In the genomic region with DNA sequence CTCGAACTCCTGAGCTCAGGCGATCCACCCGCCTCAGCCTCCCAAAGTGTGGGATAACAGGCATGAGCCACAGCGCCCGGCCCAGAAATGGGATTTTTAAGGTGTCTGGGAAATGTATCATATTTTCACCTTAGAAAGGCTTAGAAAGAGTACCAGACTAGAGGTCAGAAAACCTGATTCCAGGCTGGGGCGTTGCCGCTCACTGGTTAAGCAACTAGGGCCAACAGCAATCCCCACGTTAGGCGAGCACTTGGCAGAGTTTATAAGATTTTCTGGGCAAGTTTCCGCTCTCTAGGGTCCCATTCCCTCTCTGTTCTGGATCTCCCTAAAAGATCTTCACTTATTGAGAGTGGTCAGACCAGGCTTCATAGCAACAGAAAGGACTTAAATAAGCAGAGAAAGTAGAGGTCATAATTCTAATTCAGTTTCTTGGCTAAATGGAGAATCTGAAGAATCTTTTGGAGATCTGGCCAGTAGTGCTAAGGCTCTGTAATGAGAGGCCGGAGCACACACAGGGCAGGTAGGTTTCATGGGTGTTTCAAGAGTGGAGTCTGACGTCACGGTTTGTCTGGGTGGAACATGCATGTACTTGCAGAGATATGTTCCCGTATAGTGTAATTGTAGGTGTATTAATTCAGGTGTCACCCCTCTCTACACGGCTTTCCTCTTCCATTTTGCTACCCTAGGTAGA, we compare ENCODE assay signal across 10 cellular contexts. TPM values are rescaled to one million over a fixed set of nuclear protein-coding genes. Genes with fewer than 3 reads are reported as not detected.
A peak's percentile ranks its signal among the peaks of the same experiment; 100 is the strongest.
DNase-seq lines count a peak whose midpoint lies in the region; ATAC-seq and TF ChIP-seq lines count a peak whose summit lies in the region.
"Had no signal": no experiment of that assay in that cellular context is flagged by ENCODE, and none has a peak within 500 bp of the region (broad histone marks: within the 10 kb centered on the region; RNA-seq: fewer than 3 reads in every experiment).

No MANE protein-coding gene starts in this region.

- TF ChIP-seq POLR2A in esophagus squamous epithelium (IDR thresholded peaks at IDR 0.05), result no peak

- H3K27ac ChIP-seq in left ventricle myocardium inferior (replicated peaks) (peak overlapping the region; percentile 85), esophagus squamous epithelium (peak overlapping the region; percentile 75 to 99 (median 86)), trophoblast cell (ENCODE audit: low read depth, low read length) (peak overlapping the region; percentile 68), OCI-LY7 (ENCODE audit: low read depth, low read length, poor library complexity, severe bottlenecking) (no peak overlapping the region)

- peaks cover 52% of the 10 kb centered on the region for H3K79me1 ChIP-seq in trophoblast cell (ENCODE audit: low read length)

- H2AFZ ChIP-seq in trophoblast cell (ENCODE audit: insufficient read depth, low read length, poor library complexity) (no peak overlapping the region), OCI-LY7 (ENCODE audit: low read length) (no peak overlapping the region)

- BruUV-seq in OCI-LY7 (replicated peaks; lab: Mats Ljungman, UMichigan), result no TSS peak

- no peak overlapping the region for H3K4me2 ChIP-seq in trophoblast cell (ENCODE audit: low read length)
- H3K4me2 ChIP-seq in OCI-LY7 (ENCODE audit: low read length), result no peak overlapping the region

- peak overlapping the region; percentile 59 for H4K91ac ChIP-seq in trophoblast cell (ENCODE audit: low read depth, low read length)

- peak overlapping the region; percentile 71 for H2BK5ac ChIP-seq in trophoblast cell (ENCODE audit: low read depth, low read length, poor library complexity)

- no peak overlapping the region for H4K12ac ChIP-seq in trophoblast cell (ENCODE audit: low read depth, low read length)

- no peak for TF ChIP-seq CTCF in left ventricle myocardium inferior (IDR thresholded peaks at IDR 0.05; ENCODE audit: borderline replicate concordance)
- TF ChIP-seq CTCF in esophagus squamous epithelium (IDR thresholded peaks at IDR 0.05), result no peak
- TF ChIP-seq CTCF in OCI-LY7 (conservative IDR thresholded peaks at IDR 0.05; ENCODE audit: low read length), result no peak

- intact Hi-C loops in left ventricle myocardium inferior (cut with micrococcal nuclease) (no loop called here), Right ventricle myocardium superior (cut with DNase I) (loop anchor here (5.0 kb wide), 1 partner anchor 273 kb away; no protein-coding TSS in a partner anchor), esophagus squamous epithelium (cut with DNase I) (no loop called here), OCI-LY7 (cut with micrococcal nuclease; ENCODE audit: unreplicated experiment) (no loop called here)

- no peak overlapping the region for H3K4me3 ChIP-seq in left ventricle myocardium inferior
- no peak overlapping the region for H3K4me3 ChIP-seq in esophagus squamous epithelium
- no peak overlapping the region for H3K4me3 ChIP-seq in trophoblast cell (ENCODE audit: low read depth, low read length)
- H3K4me3 ChIP-seq in OCI-LY7 (ENCODE audit: low read depth, low read length, poor library complexity, severe bottlenecking), result no peak overlapping the region

- H2BK120ac ChIP-seq in trophoblast cell (ENCODE audit: insufficient read depth, low read length, poor library complexity), result peak overlapping the region; percentile 89

- H4K20me1 ChIP-seq in OCI-LY7 (ENCODE audit: insufficient read depth, low read length), result no peaks in the 10 kb centered on the region

- H3K18ac ChIP-seq in trophoblast cell (ENCODE audit: low read length), result peak overlapping the region; percentile 14

- no peak overlapping the region for H3K9ac ChIP-seq in trophoblast cell (ENCODE audit: low read length)

- DNase-seq in left ventricle myocardium inferior (no peak), Right ventricle myocardium superior (no peak), esophagus squamous epithelium (lab: John Stamatoyannopoulos, UW) (no peak), trophoblast cell (peak; percentile 90), T1000 (lab: John Stamatoyannopoulos, UW) (no peak), OCI-LY7 (ENCODE audit: low spot score) (no peak), AML-193 (lab: John Stamatoyannopoulos, UW) (no peak)
- DNase-seq: activated naive CD4-positive, alpha-beta T cell treated with anti-CD3 and anti-CD28 coated beads, Interleukin-2, amount 50 U/mL, for 16 hours; Karpas-422 had no signal

- POLR2A ChIA-PET in OCI-LY7 (lab: Charles Lee), result interaction anchor here (0.6 kb wide), 1 partner anchor 188 kb away, joined by 3 read pairs; no protein-coding TSS in a partner anchor

- H4K8ac ChIP-seq in trophoblast cell (ENCODE audit: low read depth, low read length), result peak overlapping the region; percentile 18

- no peak for ATAC-seq in Right ventricle myocardium superior (ENCODE audit: poor library complexity)
- no peak for ATAC-seq in GM21423 (IDR thresholded peaks at IDR 0.05; ENCODE audit: unreplicated experiment)

- H3K36me3 ChIP-seq in left ventricle myocardium inferior (no peaks in the 10 kb centered on the region), esophagus squamous epithelium (no peaks in the 10 kb centered on the region), trophoblast cell (ENCODE audit: control insufficient read depth in 1 of 2, insufficient read depth in 2 of 2, low read length in 2 of 2) (peaks cover 4% of the 10 kb centered on the region in 2 experiments), OCI-LY7 (ENCODE audit: insufficient read depth, low read length) (no peaks in the 10 kb centered on the region)

- peak overlapping the region; percentile 57 for H3K14ac ChIP-seq in trophoblast cell (ENCODE audit: low read length)

- WGBS in esophagus squamous epithelium, 2 donors, result 43 to 57% methylated on average over 11 to 13 of the region's 15 CpGs
- no CpG with 5 or more reads among the region's 15 CpGs for WGBS in trophoblast cell (ENCODE audit: extremely low coverage, insufficient coverage, insufficient read length)

- H3K23ac ChIP-seq in trophoblast cell (ENCODE audit: low read length), result peak overlapping the region; percentile 21

- peak overlapping the region; percentile 32 for H2BK12ac ChIP-seq in trophoblast cell (ENCODE audit: low read length)

- H2AK5ac ChIP-seq in trophoblast cell (ENCODE audit: low read length), result peak overlapping the region; percentile 69

- H3K4me1 ChIP-seq in left ventricle myocardium inferior, result peaks cover 58% of the 10 kb centered on the region
- peaks cover 20 to 64% (median 32%) of the 10 kb centered on the region in 3 donors for H3K4me1 ChIP-seq in esophagus squamous epithelium
- H3K4me1 ChIP-seq in trophoblast cell (ENCODE audit: control insufficient read depth in 1 of 2, insufficient read depth in 2 of 2, low read length in 2 of 2), result peaks cover 18 to 27% of the 10 kb centered on the region in 2 experiments
- peaks cover 33% of the 10 kb centered on the region for H3K4me1 ChIP-seq in OCI-LY7 (ENCODE audit: insufficient read depth, low read length, poor library complexity, severe bottlenecking)

- peak overlapping the region; percentile 9 for H3K4ac ChIP-seq in trophoblast cell (ENCODE audit: low read depth, low read length)

- CTCF ChIA-PET in OCI-LY7 (lab: Charles Lee; ENCODE audit: unreplicated experiment), result no interaction called here

- no peaks in the 10 kb centered on the region for H3K9me3 ChIP-seq in left ventricle myocardium inferior (replicated peaks)
- no peaks in the 10 kb centered on the region for H3K9me3 ChIP-seq in esophagus squamous epithelium
- H3K9me3 ChIP-seq in trophoblast cell (ENCODE audit: insufficient read depth, low read depth, low read length), result no peaks in the 10 kb centered on the region
- no peaks in the 10 kb centered on the region for H3K9me3 ChIP-seq in OCI-LY7 (ENCODE audit: low read length)

- H3K79me2 ChIP-seq in trophoblast cell (ENCODE audit: control insufficient read depth, insufficient read depth, low read length, poor library complexity), result peaks cover 23% of the 10 kb centered on the region
- H3K79me2 ChIP-seq in OCI-LY7 (ENCODE audit: insufficient read depth, low read depth, low read length), result peaks cover 11% of the 10 kb centered on the region

- H3K27me3 ChIP-seq in left ventricle myocardium inferior (ENCODE audit: low read depth) (no peaks in the 10 kb centered on the region), esophagus squamous epithelium (no peaks in the 10 kb centered on the region), trophoblast cell (ENCODE audit: insufficient read depth, low read length) (no peaks in the 10 kb centered on the region)

- H3K9me2 ChIP-seq in OCI-LY7 (ENCODE audit: insufficient read depth, low read length), result no peaks in the 10 kb centered on the region

RNA-seq across cellular contexts. Expression of a gene that starts 4.2 kb away (rescaled TPM):
- total RNA-seq in left ventricle myocardium inferior (19.3 TPM), Right ventricle myocardium superior (14.0 TPM), esophagus squamous epithelium (10 to 100 TPM in 2 of 4 donors, 1 to 10 TPM in 2; 4.2 to 26.5 (median 9.0) TPM), OCI-LY7 (2022) (2.9 and 3.2 TPM in 2 replicates)
- polyA plus RNA-seq in trophoblast cell (2013), result 108 and 116 TPM in 2 replicates
- total RNA-seq in OCI-LY7 (2014; rRNA removed; shearing (Covaris generic)), result 13.5 and 15.1 TPM in 2 replicates

Comparison
In these comparisons a context has a peak if more than half of its experiments do, and no peak if none do; other contexts are left out.
1. DNase-seq: peak in trophoblast cell (2 of 2); none in left ventricle myocardium inferior (single experiment), Right ventricle myocardium superior (single experiment), esophagus squamous epithelium (single experiment), T1000 (single experiment), OCI-LY7 (single experiment) and AML-193 (0 of 2).